Comparison of ENCODE assay signal across 8 cellular contexts in the genomic region with DNA sequence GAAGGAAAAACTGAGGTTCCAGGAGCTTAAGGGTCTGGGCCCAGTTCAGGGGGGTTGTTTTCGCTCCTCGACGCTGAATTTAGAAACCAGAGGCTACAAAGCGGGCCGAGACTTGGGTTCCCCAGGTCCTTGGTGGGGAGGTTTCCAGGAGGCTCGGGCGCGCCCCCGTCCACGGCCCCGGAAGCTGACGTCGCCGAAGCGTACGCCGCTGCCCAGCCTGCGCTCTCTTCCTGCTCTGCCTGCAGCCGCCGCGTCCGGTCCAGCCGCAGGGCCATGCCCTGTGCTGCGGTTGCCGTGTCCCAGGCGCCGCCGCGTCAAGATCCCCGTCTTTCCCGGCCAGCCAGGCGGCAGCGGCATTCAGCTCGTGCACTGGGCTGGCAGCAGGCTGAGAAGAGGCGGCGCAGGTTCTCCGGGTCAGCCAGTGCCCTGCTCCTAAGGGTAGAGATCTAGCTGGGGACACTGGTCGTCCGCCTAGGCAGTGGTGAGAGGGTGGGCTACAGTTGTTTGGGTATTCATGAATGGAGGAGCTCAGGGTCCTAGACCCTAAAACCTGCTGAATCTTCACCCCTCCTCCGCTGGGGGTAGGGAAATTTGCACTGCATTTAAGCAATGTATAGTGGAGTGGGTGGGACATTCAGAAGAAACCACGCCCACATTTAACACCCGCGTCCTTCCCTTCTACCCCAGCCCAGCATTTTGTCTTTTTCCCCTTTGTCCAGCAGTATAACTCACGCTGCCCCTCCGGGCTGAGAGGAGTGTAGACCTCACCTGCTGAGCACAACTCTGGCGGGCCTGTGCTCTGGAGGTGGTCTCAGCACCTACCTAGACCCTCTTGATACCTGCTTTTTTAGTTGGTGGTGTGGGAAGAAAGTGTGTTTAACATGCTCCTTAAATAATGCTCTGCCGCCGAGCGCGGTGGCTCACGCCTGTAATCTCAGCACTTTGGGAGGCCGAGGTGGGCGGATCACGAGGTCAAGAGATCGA. TPM values are rescaled to one million over a fixed set of nuclear protein-coding genes. Genes with fewer than 3 reads are reported as not detected.
DNase-seq lines count a peak whose midpoint lies in the region; ATAC-seq and TF ChIP-seq lines count a peak whose summit lies in the region.

No MANE protein-coding gene starts in this region.

- H3K27me3 ChIP-seq in SU-DHL-6 (ENCODE audit: low read length), result no peaks in the 10 kb centered on the region
- H3K27me3 ChIP-seq in parathyroid adenoma (ENCODE audit: control insufficient read depth, insufficient read depth, low read length), result no peaks in the 10 kb centered on the region
- H3K27me3 ChIP-seq in thyroid gland, result no peaks in the 10 kb centered on the region

- peaks cover 2% of the 10 kb centered on the region for H3K27me3 Mint-ChIP-seq in activated naive CD8-positive, alpha-beta T cell treated with anti-CD3 and anti-CD28 coated beads, Interleukin-2, amount 50 U/mL, for 24 hours

- ATAC-seq in GM21717 (IDR thresholded peaks at IDR 0.05; ENCODE audit: unreplicated experiment), result peak; percentile 47
- ATAC-seq in activated naive CD8-positive, alpha-beta T cell treated with anti-CD3 and anti-CD28 coated beads, Interleukin-2, amount 50 U/mL, for 24 hours, result peak; percentile 66

- 17 to 32% methylated on average over 30 to 55 of the region's 55 CpGs for WGBS in thyroid gland, 2 donors

- peaks cover 20% of the 10 kb centered on the region for H4K20me1 ChIP-seq in SU-DHL-6 (ENCODE audit: low read depth, low read length)

- peaks cover 17% of the 10 kb centered on the region for H3F3A ChIP-seq in SU-DHL-6 (ENCODE audit: insufficient read depth)

- H3K9ac ChIP-seq in SU-DHL-6 (ENCODE audit: low read length), result peak overlapping the region; percentile 93
- H3K9ac ChIP-seq in parathyroid adenoma, result peak overlapping the region; percentile 1

- H3K36me3 Mint-ChIP-seq in activated naive CD8-positive, alpha-beta T cell treated with anti-CD3 and anti-CD28 coated beads, Interleukin-2, amount 50 U/mL, for 24 hours (ENCODE audit: low read depth), result peaks cover 16% of the 10 kb centered on the region

- intact Hi-C loops in cardiac septum (cut with DNase I), result loop anchor here (5.0 kb wide), 1 partner anchor 113 kb away; a partner anchor contains a TSS
- intact Hi-C loops in thyroid gland (cut with DNase I), result loop anchor here (10.0 kb wide), 2 partner anchors 111 to 181 kb away; a partner anchor contains a TSS

- H3K9me3 ChIP-seq in SU-DHL-6 (ENCODE audit: insufficient read depth, low read length) (no peaks in the 10 kb centered on the region), parathyroid adenoma (ENCODE audit: control insufficient read depth, low read length) (no peaks in the 10 kb centered on the region), thyroid gland (no peaks in the 10 kb centered on the region)

- H3K79me2 ChIP-seq in SU-DHL-6 (ENCODE audit: insufficient read depth, low read length), result peaks cover 38% of the 10 kb centered on the region
- H3K79me2 ChIP-seq in parathyroid adenoma, result peaks cover 25% of the 10 kb centered on the region

- DNase-seq in DMS53 (lab: John Stamatoyannopoulos, UW) (peak; percentile 93), LHCN-M2 (ENCODE audit: low read depth) (peak; percentile 62), cardiac septum (ENCODE audit: low spot score) (peak; percentile 94), thyroid gland (peak; percentile 81 to 83)
- peak; percentile 80 for DNase-seq in activated naive CD8-positive, alpha-beta T cell treated with anti-CD3 and anti-CD28 coated beads, Interleukin-2, amount 50 U/mL, for 24 hours

- peaks cover 47% of the 10 kb centered on the region for H3K4me1 Mint-ChIP-seq in activated naive CD8-positive, alpha-beta T cell treated with anti-CD3 and anti-CD28 coated beads, Interleukin-2, amount 50 U/mL, for 24 hours

- peak overlapping the region; percentile 84 for H2AFZ ChIP-seq in SU-DHL-6 (ENCODE audit: low read depth, low read length, severe bottlenecking)
- H2AFZ ChIP-seq in parathyroid adenoma, result peak overlapping the region; percentile 96

- H3K4me3 ChIP-seq in SU-DHL-6 (ENCODE audit: insufficient read depth, low read length, poor library complexity, severe bottlenecking) (peak overlapping the region; percentile 58), parathyroid adenoma (ENCODE audit: low read depth, low read length) (peak overlapping the region; percentile 97), thyroid gland (replicated peaks in 1 of 3) (peak overlapping the region; percentile 48 to 89 (median 63))

- H3K9me3 Mint-ChIP-seq in activated naive CD8-positive, alpha-beta T cell treated with anti-CD3 and anti-CD28 coated beads, Interleukin-2, amount 50 U/mL, for 24 hours, result no peaks in the 10 kb centered on the region

- no peaks in the 10 kb centered on the region for H3K9me2 ChIP-seq in SU-DHL-6 (replicated peaks; ENCODE audit: insufficient read depth, low read length)

- H3K27ac ChIP-seq in SU-DHL-6 (ENCODE audit: low read depth, low read length), result peak overlapping the region; percentile 86
- peak overlapping the region; percentile 91 for H3K27ac ChIP-seq in parathyroid adenoma
- H3K27ac ChIP-seq in thyroid gland, result peak overlapping the region; percentile 93 to 99 (median 97)

- peak overlapping the region; percentile 79 for H3K4me2 ChIP-seq in SU-DHL-6 (ENCODE audit: low read depth, low read length, poor library complexity, severe bottlenecking)
- peak overlapping the region; percentile 94 for H3K4me2 ChIP-seq in parathyroid adenoma (ENCODE audit: low read length)

- peak overlapping the region; percentile 99 for H3K27ac Mint-ChIP-seq in activated naive CD8-positive, alpha-beta T cell treated with anti-CD3 and anti-CD28 coated beads, Interleukin-2, amount 50 U/mL, for 24 hours

- TF ChIP-seq CTCF in SU-DHL-6 (IDR thresholded peaks at IDR 0.05; ENCODE audit: insufficient read depth, low read length, poor library complexity, severe bottlenecking), result no peak
- no peak for TF ChIP-seq CTCF in parathyroid adenoma (IDR thresholded peaks at IDR 0.05)
- no peak for TF ChIP-seq CTCF in thyroid gland (IDR thresholded peaks at IDR 0.05)

- no peaks in the 10 kb centered on the region for H3K36me3 ChIP-seq in SU-DHL-6 (ENCODE audit: low read length)
- no peaks in the 10 kb centered on the region for H3K36me3 ChIP-seq in parathyroid adenoma (ENCODE audit: control insufficient read depth, insufficient read depth, low read length)
- H3K36me3 ChIP-seq in thyroid gland, result no peaks in the 10 kb centered on the region

- peak in 1 of 2 donors; percentile 83 for TF ChIP-seq POLR2A in thyroid gland (IDR thresholded peaks at IDR 0.05)

- H3K4me3 Mint-ChIP-seq in activated naive CD8-positive, alpha-beta T cell treated with anti-CD3 and anti-CD28 coated beads, Interleukin-2, amount 50 U/mL, for 24 hours, result peak overlapping the region; percentile 92

- peaks cover 6% of the 10 kb centered on the region for H3K4me1 ChIP-seq in parathyroid adenoma
- H3K4me1 ChIP-seq in thyroid gland, result peaks cover 23 to 29% of the 10 kb centered on the region in 2 donors

RNA-seq across cellular contexts. Expression of a gene that starts 1.1 kb away (rescaled TPM):
- 35.1 and 36.7 TPM in 2 replicates for total RNA-seq in LHCN-M2 (2014; rRNA removed)
- polyA plus RNA-seq in LHCN-M2 (2012), result 28.6 TPM
- total RNA-seq in cardiac septum, result 24.2 TPM
- total RNA-seq in thyroid gland, result 10 to 100 TPM; 52.9 to 72.2 (median 62.4) TPM

RNA-seq across cellular contexts. Expression of a gene that starts 50.9 kb away (rescaled TPM):
- not detected in 2 replicates for total RNA-seq in LHCN-M2 (2014; rRNA removed)
- polyA plus RNA-seq in LHCN-M2 (2012), result not detected
- total RNA-seq in cardiac septum, result not detected
- not detected for total RNA-seq in thyroid gland

RNA-seq across cellular contexts. Expression of a gene that starts 53.3 kb away (rescaled TPM):
- total RNA-seq in LHCN-M2 (2014; rRNA removed) (not detected in 2 replicates), cardiac septum (0.08 TPM), thyroid gland (not detected)
- not detected for polyA plus RNA-seq in LHCN-M2 (2012)

Comparison
In these comparisons a context has a peak if more than half of its experiments do, and no peak if none do; other contexts are left out.
1. Peak in every context shown above with its lines: DNase-seq, ATAC-seq, H3K4me3 ChIP-seq and H3K27ac ChIP-seq.